Comparison of ENCODE assay signal across 16 cellular contexts in the genomic region with DNA sequence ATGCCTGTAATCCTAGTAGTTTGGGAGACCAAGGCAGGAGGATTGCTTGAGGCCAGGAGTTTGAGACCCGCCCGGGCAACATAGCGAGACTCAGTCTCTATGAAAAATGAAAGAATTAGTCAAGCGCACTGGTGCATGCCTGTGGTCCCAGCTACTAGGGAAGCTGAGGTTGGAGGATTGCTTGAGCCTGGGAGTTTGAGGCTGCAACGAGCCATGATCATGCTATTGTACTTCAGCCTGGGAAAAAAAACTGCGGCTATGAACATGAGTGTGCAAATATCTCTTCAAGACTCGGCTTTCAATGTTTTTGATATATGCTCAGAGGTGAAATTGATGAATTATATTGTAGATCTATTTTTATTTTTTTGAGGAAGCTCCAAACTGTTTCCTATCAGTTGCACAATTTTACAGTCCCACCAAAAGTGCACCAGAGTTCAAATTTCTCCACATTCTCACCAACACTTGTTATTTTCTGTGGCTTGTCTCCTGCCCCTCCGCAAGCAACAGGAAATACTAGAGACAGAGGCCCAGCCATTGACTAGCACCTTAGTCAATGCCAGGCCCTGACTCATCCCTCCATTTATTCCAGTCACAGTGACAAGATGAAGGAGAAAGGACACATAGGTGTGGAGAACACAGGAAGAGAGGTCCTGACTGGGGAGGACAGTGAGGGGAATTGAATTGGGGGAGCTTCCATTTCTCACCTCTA. TPM values are rescaled to one million over a fixed set of nuclear protein-coding genes. Genes with fewer than 3 reads are reported as not detected.
DNase-seq lines count a peak whose midpoint lies in the region; ATAC-seq and TF ChIP-seq lines count a peak whose summit lies in the region.
"Had no signal": no experiment of that assay in that cellular context is flagged by ENCODE, and none has a peak within 500 bp of the region (broad histone marks: within the 10 kb centered on the region; RNA-seq: fewer than 3 reads in every experiment).

No MANE protein-coding gene starts in this region.

- peaks cover 7% of the 10 kb centered on the region in 2 experiments for H3K4me1 ChIP-seq in trophoblast cell (ENCODE audit: control insufficient read depth in 1 of 2, insufficient read depth in 2 of 2, low read length in 2 of 2)
- H3K4me1 ChIP-seq: Caco-2, lower lobe of right lung, SJSA1 had no signal

- H3K27me3 ChIP-seq in trophoblast cell (ENCODE audit: insufficient read depth, low read length) = no peaks in the 10 kb centered on the region
- H3K27me3 ChIP-seq: SJSA1 had no signal

- no peak overlapping the region for H2AFZ ChIP-seq in trophoblast cell (ENCODE audit: insufficient read depth, low read length, poor library complexity)

- no peak overlapping the region for H2AK5ac ChIP-seq in trophoblast cell (ENCODE audit: low read length)

- peak overlapping the region; percentile 47 for H4K91ac ChIP-seq in trophoblast cell (ENCODE audit: low read depth, low read length)

- H4K12ac ChIP-seq in trophoblast cell (ENCODE audit: low read depth, low read length) = no peak overlapping the region

- DNase-seq in NOMO-1 treated with DMSO at 0.1 percent for 48 hours (lab: John Stamatoyannopoulos, UW; ENCODE audit: unreplicated experiment) (peak; percentile 9), NOMO-1 (lab: John Stamatoyannopoulos, UW; ENCODE audit: unreplicated experiment in 2 of 2) (no peak), MV-4-11 (lab: John Stamatoyannopoulos, UW) (peak; percentile 75), choroid plexus epithelial cell (ENCODE audit: low read depth) (peak; percentile 68), trophoblast cell (no peak), OCI-M1 (lab: John Stamatoyannopoulos, UW) (no peak)
- DNase-seq: 8988T; activated CD8-positive, alpha-beta memory T cell treated with anti-CD3 and anti-CD28 coated beads, Interleukin-2, amount 10 ng/mL, durations not matched to agents 7 days and 5 days; activated naive CD4-positive, alpha-beta T cell treated with anti-CD3 and anti-CD28 coated beads, Interleukin-2, amount 10 ng/mL, durations not matched to agents 7 days and 5 days; Caco-2; lower lobe of right lung; NCI-H146; NCI-H524 treated with DMSO at 0.1 percent for 48 hours had no signal

- no peak for TF ChIP-seq CTCF in choroid plexus epithelial cell (conservative IDR thresholded peaks at IDR 0.05; ENCODE audit: low read depth, low read length)

- H3K18ac ChIP-seq in trophoblast cell (ENCODE audit: low read length) = no peak overlapping the region

- no peak overlapping the region for H3K4me2 ChIP-seq in trophoblast cell (ENCODE audit: low read length)

- H4K8ac ChIP-seq in trophoblast cell (ENCODE audit: low read depth, low read length) = no peak overlapping the region

- H3K14ac ChIP-seq in trophoblast cell (ENCODE audit: low read length) = no peak overlapping the region

- no peaks in the 10 kb centered on the region for H3K79me2 ChIP-seq in trophoblast cell (ENCODE audit: control insufficient read depth, insufficient read depth, low read length, poor library complexity)

- no peak overlapping the region for H2BK120ac ChIP-seq in trophoblast cell (ENCODE audit: insufficient read depth, low read length, poor library complexity)

- no peak overlapping the region for H2BK12ac ChIP-seq in trophoblast cell (ENCODE audit: low read length)

- no peak overlapping the region for H3K4ac ChIP-seq in trophoblast cell (ENCODE audit: low read depth, low read length)

- no peak overlapping the region for H2BK5ac ChIP-seq in trophoblast cell (ENCODE audit: low read depth, low read length, poor library complexity)

- H3K4me3 ChIP-seq in choroid plexus epithelial cell (ENCODE audit: low read depth, low read length) = no peak overlapping the region
- H3K4me3 ChIP-seq in trophoblast cell (ENCODE audit: low read depth, low read length) = no peak overlapping the region
- H3K4me3 ChIP-seq: lower lobe of right lung, SJSA1 had no signal

- H3K9ac ChIP-seq in trophoblast cell (ENCODE audit: low read length) = no peak overlapping the region

- H3K36me3 ChIP-seq in trophoblast cell (ENCODE audit: control insufficient read depth in 1 of 2, insufficient read depth in 2 of 2, low read length in 2 of 2) = no peaks in the 10 kb centered on the region
- H3K36me3 ChIP-seq: lower lobe of right lung, SJSA1 had no signal

- H3K27ac ChIP-seq in trophoblast cell (ENCODE audit: low read depth, low read length) = peak overlapping the region; percentile 19
- H3K27ac ChIP-seq: lower lobe of right lung, SJSA1 had no signal

- no CpG with 5 or more reads among the region's 8 CpGs for WGBS in trophoblast cell (ENCODE audit: extremely low coverage, insufficient coverage, insufficient read length)

- ATAC-seq in GM21529 (IDR thresholded peaks at IDR 0.05; ENCODE audit: unreplicated experiment) (no peak), GM18858 (IDR thresholded peaks at IDR 0.05; ENCODE audit: unreplicated experiment) (no peak)
- ATAC-seq: activated CD8-positive, alpha-beta memory T cell treated with anti-CD3 and anti-CD28 coated beads, Interleukin-2, amount 10 ng/mL, durations not matched to agents 7 days and 5 days; lower lobe of right lung had no signal

- H3K9me3 ChIP-seq in trophoblast cell (ENCODE audit: insufficient read depth, low read depth, low read length) = no peaks in the 10 kb centered on the region
- H3K9me3 ChIP-seq: Caco-2, lower lobe of right lung, SJSA1 had no signal

- no peaks in the 10 kb centered on the region for H3K79me1 ChIP-seq in trophoblast cell (ENCODE audit: low read length)

- H3K23ac ChIP-seq in trophoblast cell (ENCODE audit: low read length) = no peak overlapping the region

RNA-seq across cellular contexts. Expression of a gene that starts 33.1 kb away (rescaled TPM):
- 3.0 and 3.5 TPM in 2 replicates for polyA plus RNA-seq in trophoblast cell (2013)

RNA-seq across cellular contexts. Expression of a gene that starts 44.9 kb away (rescaled TPM):
- 38.1 and 39.8 TPM in 2 replicates for polyA plus RNA-seq in trophoblast cell (2013)

Comparison
In these comparisons a context has a peak if more than half of its experiments do, and no peak if none do; other contexts are left out.
1. DNase-seq: peak in NOMO-1 treated with DMSO at 0.1 percent for 48 hours (single experiment), MV-4-11 (single experiment) and choroid plexus epithelial cell (single experiment); none in NOMO-1 (0 of 2), trophoblast cell (0 of 2) and OCI-M1 (single experiment).